ENCODE assay signal across 7 cellular contexts in the genomic region with DNA sequence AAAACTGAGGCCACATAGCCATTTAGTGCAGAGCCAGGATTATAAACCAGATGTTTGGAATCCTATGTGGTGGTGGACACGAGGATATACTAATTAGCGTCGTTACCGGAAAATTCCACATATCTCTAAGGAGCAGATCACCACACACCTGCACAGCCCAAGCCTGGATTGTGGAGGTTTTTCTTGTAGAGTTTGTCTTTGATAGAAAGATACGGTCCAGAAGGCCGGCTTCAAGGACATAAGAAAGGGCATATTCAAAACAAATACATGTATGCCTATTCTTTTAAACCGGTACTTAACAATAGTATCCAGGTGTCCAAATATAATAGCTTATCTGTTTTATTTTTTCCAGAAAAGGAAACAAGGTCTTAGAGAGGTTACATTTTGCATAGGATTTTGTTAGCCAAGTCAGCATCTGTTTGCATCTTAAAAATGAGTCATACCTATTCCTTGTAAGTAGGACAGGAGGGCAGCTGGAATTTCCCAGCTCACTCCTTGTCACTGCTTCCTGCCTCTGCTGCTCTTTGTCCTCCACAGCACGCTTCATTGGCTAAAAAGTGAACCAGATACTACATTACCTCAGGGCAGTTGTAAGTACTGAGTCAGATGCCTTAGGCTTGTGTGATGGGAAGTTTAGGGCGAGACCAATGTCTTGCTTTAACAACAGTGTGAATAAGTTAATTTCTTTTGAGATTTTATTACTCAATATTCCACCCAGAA. TPM values are rescaled to one million over a fixed set of nuclear protein-coding genes. Genes with fewer than 3 reads are reported as not detected.
A peak's percentile ranks its signal among the peaks of the same experiment; 100 is the strongest.
DNase-seq lines count a peak whose midpoint lies in the region; ATAC-seq and TF ChIP-seq lines count a peak whose summit lies in the region.

No MANE protein-coding gene starts in this region.

- ATAC-seq in HCT116, result peak; percentile 66

- WGBS in SK-N-SH (ENCODE audit: low lambda C conversion rate), result 40% methylated on average over 9 of the region's 9 CpGs
- WGBS in trophoblast cell (ENCODE audit: extremely low coverage, insufficient coverage, insufficient read length), result no CpG with 5 or more reads among the region's 9 CpGs

- H4K20me1 ChIP-seq in HCT116 (ENCODE audit: insufficient read depth) (no peaks in the 10 kb centered on the region), SK-N-SH (ENCODE audit: insufficient read depth) (no peaks in the 10 kb centered on the region)

- H3K4me2 ChIP-seq in HCT116 (ENCODE audit: low read length) (peak overlapping the region; percentile 45), SK-N-SH (0 out of 2 replicates have a peak overlapping the region, but pooled peaks have one; percentile 3), trophoblast cell (ENCODE audit: low read length) (no peak overlapping the region)

- H3K9ac ChIP-seq in HCT116 (ENCODE audit: low read length), result peak overlapping the region; percentile 24; the same call in 1 of the 2 replicates
- H3K9ac ChIP-seq in SK-N-SH, result peak overlapping the region; percentile 51; the same call in 1 of the 2 replicates
- H3K9ac ChIP-seq in trophoblast cell (ENCODE audit: low read length), result no peak overlapping the region

- H3K4me3 ChIP-seq in GM12864 (ENCODE audit: low read depth, low read length) (no peak overlapping the region), HCT116 (replicated peaks in 1 of 2; ENCODE audit: low read depth in 1 of 2, low read length in 2 of 2) (no peak overlapping the region), SK-N-SH (ENCODE audit: low read depth in 2 of 2, low read length in 1 of 2) (no peak overlapping the region), epithelial cell of proximal tubule (ENCODE audit: low read depth, low read length) (no peak overlapping the region), trophoblast cell (ENCODE audit: low read depth, low read length) (no peak overlapping the region)

- peak overlapping the region; percentile 66 for H2BK5ac ChIP-seq in trophoblast cell (ENCODE audit: low read depth, low read length, poor library complexity)

- CTCF ChIA-PET in HCT116 (lab: Charles Lee), result no interaction called here
- CTCF ChIA-PET in SK-N-SH (lab: Yijun Ruan, JAX), result no interaction called here

- no peak overlapping the region for H3K23ac ChIP-seq in trophoblast cell (ENCODE audit: low read length)

- POLR2A ChIA-PET in HCT116 (lab: Charles Lee) (no interaction called here), SK-N-SH (lab: Yijun Ruan, JAX) (no interaction called here)

- H3K79me1 ChIP-seq in trophoblast cell (ENCODE audit: low read length), result peaks cover 11% of the 10 kb centered on the region

- TF ChIP-seq EP300 in SK-N-SH (IDR thresholded peaks at IDR 0.05; ENCODE audit: borderline replicate concordance in 1 of 2, low read depth in 1 of 2, low read length in 1 of 2), result no peak; a peak in 1 of 4 replicates

- H3K9me2 ChIP-seq in HCT116 (ENCODE audit: insufficient read depth) (no peaks in the 10 kb centered on the region), SK-N-SH (no peaks in the 10 kb centered on the region)

- H4K8ac ChIP-seq in trophoblast cell (ENCODE audit: low read depth, low read length), result no peak overlapping the region

- no peaks in the 10 kb centered on the region for H3K36me3 ChIP-seq in HCT116 (ENCODE audit: control insufficient read depth in 1 of 2, insufficient read depth in 2 of 2, low read length in 2 of 2)
- H3K36me3 ChIP-seq in SK-N-SH (replicated peaks in 1 of 2; ENCODE audit: control insufficient read depth in 1 of 2, insufficient read depth in 2 of 2, low read length in 1 of 2), result no peaks in the 10 kb centered on the region
- no peaks in the 10 kb centered on the region for H3K36me3 ChIP-seq in trophoblast cell (ENCODE audit: control insufficient read depth in 1 of 2, insufficient read depth in 2 of 2, low read length in 2 of 2)

- peak overlapping the region; percentile 52 for H2BK12ac ChIP-seq in trophoblast cell (ENCODE audit: low read length)

- peak overlapping the region; percentile 55 for H2BK120ac ChIP-seq in trophoblast cell (ENCODE audit: insufficient read depth, low read length, poor library complexity)

- H3K4ac ChIP-seq in trophoblast cell (ENCODE audit: low read depth, low read length), result no peak overlapping the region

- peak overlapping the region; percentile 78 for H2AFZ ChIP-seq in HCT116 (ENCODE audit: low read depth, low read length, poor library complexity, severe bottlenecking)
- H2AFZ ChIP-seq in SK-N-SH (ENCODE audit: low read depth), result peak overlapping the region; percentile 7; the same call in 1 of the 2 replicates
- no peak overlapping the region for H2AFZ ChIP-seq in trophoblast cell (ENCODE audit: insufficient read depth, low read length, poor library complexity)

- peaks cover 16% of the 10 kb centered on the region for H3F3A ChIP-seq in SK-N-SH (replicated peaks; ENCODE audit: insufficient read depth)

- H3K9me3 ChIP-seq in HCT116 (ENCODE audit: control insufficient read depth in 1 of 2, insufficient read depth in 1 of 2, low read depth in 1 of 2, low read length in 2 of 2) (no peaks in the 10 kb centered on the region), SK-N-SH (no peaks in the 10 kb centered on the region), trophoblast cell (ENCODE audit: insufficient read depth, low read depth, low read length) (no peaks in the 10 kb centered on the region)

- no peak overlapping the region for H3K18ac ChIP-seq in trophoblast cell (ENCODE audit: low read length)

- TF ChIP-seq RAD21 in HCT116 (IDR thresholded peaks at IDR 0.05; ENCODE audit: low read depth) (peak; percentile 24), SK-N-SH (IDR thresholded peaks at IDR 0.05; ENCODE audit: low read length) (no peak)

- no peak overlapping the region for H2AK5ac ChIP-seq in trophoblast cell (ENCODE audit: low read length)

- no peak for TF ChIP-seq CTCF in GM12864 (IDR thresholded peaks at IDR 0.05; ENCODE audit: low read depth, low read length, missing control alignments)
- no peak for TF ChIP-seq CTCF in HCT116 (IDR thresholded peaks at IDR 0.05 in 2 of 3, conservative IDR thresholded peaks at IDR 0.05 in 1 of 3; ENCODE audit: borderline replicate concordance in 1 of 3, insufficient read depth in 1 of 3, low read depth in 2 of 3, low read length in 2 of 3)
- TF ChIP-seq CTCF in SK-N-SH (IDR thresholded peaks at IDR 0.05), result no peak
- TF ChIP-seq CTCF in epithelial cell of proximal tubule (conservative IDR thresholded peaks at IDR 0.05; ENCODE audit: low read depth, low read length), result no peak

- RAD21 ChIA-PET in HCT116 (lab: Charles Lee; ENCODE audit: low non-redundant PET in 1 of 2, low total read pairs in 2 of 2, uncharacterized antibody in 2 of 2, unreplicated experiment in 2 of 2), result no interaction called here

- H3K27me3 ChIP-seq in HCT116 (ENCODE audit: insufficient read depth, low read length) (no peaks in the 10 kb centered on the region), SK-N-SH (ENCODE audit: insufficient read depth) (no peaks in the 10 kb centered on the region; the same call in 1 of the 2 replicates), trophoblast cell (ENCODE audit: insufficient read depth, low read length) (no peaks in the 10 kb centered on the region)

- peak overlapping the region; percentile 53 for H4K91ac ChIP-seq in trophoblast cell (ENCODE audit: low read depth, low read length)

- H3K27ac ChIP-seq in HCT116 (ENCODE audit: low read depth, low read length) (peak overlapping the region; percentile 33; the same call in 1 of the 2 replicates), SK-N-SH (ENCODE audit: low read depth in 2 of 2, low read length in 1 of 2) (peak overlapping the region; percentile 43 to 79; a peak in 3 of 4 replicates), trophoblast cell (ENCODE audit: low read depth, low read length) (peak overlapping the region; percentile 81)

- intact Hi-C loops in HCT116 (cut with micrococcal nuclease), result no loop called here

- H3K79me2 ChIP-seq in HCT116 (ENCODE audit: insufficient read depth, low read length) (no peaks in the 10 kb centered on the region), SK-N-SH (ENCODE audit: insufficient read depth) (no peaks in the 10 kb centered on the region), trophoblast cell (ENCODE audit: control insufficient read depth, insufficient read depth, low read length, poor library complexity) (no peaks in the 10 kb centered on the region)

- H3K14ac ChIP-seq in trophoblast cell (ENCODE audit: low read length), result no peak overlapping the region

- H4K12ac ChIP-seq in trophoblast cell (ENCODE audit: low read depth, low read length), result no peak overlapping the region

- H3K4me1 ChIP-seq in HCT116 (ENCODE audit: control insufficient read depth in 1 of 2, insufficient read depth in 2 of 2, low read length in 2 of 2) (peaks cover 27 to 39% of the 10 kb centered on the region in 2 experiments), SK-N-SH (ENCODE audit: control insufficient read depth in 1 of 2, insufficient read depth in 2 of 2, low read depth in 1 of 2, low read length in 1 of 2) (peaks cover 4 to 5% of the 10 kb centered on the region in 2 experiments; a peak in 2 of 4 replicates), trophoblast cell (ENCODE audit: control insufficient read depth in 1 of 2, insufficient read depth in 2 of 2, low read length in 2 of 2) (peaks cover 7 to 13% of the 10 kb centered on the region in 2 experiments)

- no TSS peak for BruUV-seq in HCT116 (replicated peaks; lab: Mats Ljungman, UMichigan)

- no peak for TF ChIP-seq POLR2A in HCT116 (IDR thresholded peaks at IDR 0.05; ENCODE audit: borderline replicate concordance, extremely low read depth, insufficient read depth, insufficient read length)

- DNase-seq in GM12864 (ENCODE audit: low read depth), result peak; percentile 42
- DNase-seq in HCT116 (ENCODE audit: low read depth, low spot score), result peak; percentile 81
- DNase-seq in SK-N-SH, result no peak
- DNase-seq in epithelial cell of proximal tubule (ENCODE audit: low read depth), result peak; percentile 100
- peak; percentile 96 to 97 for DNase-seq in trophoblast cell
- DNase-seq in NCI-H1694 treated with DMSO at 0.1 percent for 48 hours (lab: John Stamatoyannopoulos, UW), result no peak
- no peak for DNase-seq in NCI-H187 treated with DMSO at 0.1 percent for 48 hours (lab: John Stamatoyannopoulos, UW)

TF ChIP-seq in HCT116, 20 proteins besides CTCF, POLR2A, EP300 and RAD21 (continues in another document):
- TF ChIP-seq JUND (IDR thresholded peaks at IDR 0.05) (peak; percentile 76), EGR1 (IDR thresholded peaks at IDR 0.05; ENCODE audit: low read depth) (no peak), EZH2phosphoT487 (IDR thresholded peaks at IDR 0.05; ENCODE audit: borderline replicate concordance) (no peak)

TF ChIP-seq in SK-N-SH, 30 proteins besides CTCF, POLR2A, EP300 and RAD21 (continues in another document):
- no peak for TF ChIP-seq NFIC (IDR thresholded peaks at IDR 0.05; ENCODE audit: borderline replicate concordance)
- TF ChIP-seq, protein P1, sequence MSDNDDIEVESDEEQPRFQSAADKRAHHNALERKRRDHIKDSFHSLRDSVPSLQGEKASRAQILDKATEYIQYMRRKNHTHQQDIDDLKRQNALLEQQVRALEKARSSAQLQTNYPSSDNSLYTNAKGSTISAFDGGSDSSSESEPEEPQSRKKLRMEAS (IDR thresholded peaks at IDR 0.05; ENCODE audit: low read depth), result peak; percentile 63; the same call in 1 of the 2 replicates

RNA-seq across cellular contexts. Expression of a gene that starts 3.6 kb away (rescaled TPM):
- total RNA-seq in HCT116 (2021; ENCODE audit: unreplicated experiment) (0.57 TPM), epithelial cell of proximal tubule (not detected in 2 replicates)
- polyA plus RNA-seq in HCT116 (2012), result 0.64 and 0.77 TPM in 2 replicates
- 0.10 TPM in 1 of 2 replicates, not detected in the other for polyA plus RNA-seq in SK-N-SH (2012; rRNA removed)
- polyA plus RNA-seq in SK-N-SH (2012; cell fraction: cytosol; rRNA removed), result 0.06 and 0.10 TPM in 2 replicates
- polyA plus RNA-seq in SK-N-SH (2012; cell fraction: nucleus; rRNA removed), result 0.07 and 0.20 TPM in 2 replicates
- polyA plus RNA-seq in trophoblast cell (2013), result 0.03 and 0.04 TPM in 2 replicates

Comparison
In these comparisons a context has a peak if more than half of its experiments do, and no peak if none do; other contexts are left out.
1. DNase-seq: peak in GM12864 (single experiment), HCT116 (single experiment), epithelial cell of proximal tubule (single experiment) and trophoblast cell (2 of 2); none in SK-N-SH (single experiment), NCI-H1694 treated with DMSO at 0.1 percent for 48 hours (single experiment) and NCI-H187 treated with DMSO at 0.1 percent for 48 hours (single experiment).
2. Peak in every context shown above with its lines, with median percentiles within 50 percentile points of each other: H3K27ac ChIP-seq.